In the genomic region with DNA sequence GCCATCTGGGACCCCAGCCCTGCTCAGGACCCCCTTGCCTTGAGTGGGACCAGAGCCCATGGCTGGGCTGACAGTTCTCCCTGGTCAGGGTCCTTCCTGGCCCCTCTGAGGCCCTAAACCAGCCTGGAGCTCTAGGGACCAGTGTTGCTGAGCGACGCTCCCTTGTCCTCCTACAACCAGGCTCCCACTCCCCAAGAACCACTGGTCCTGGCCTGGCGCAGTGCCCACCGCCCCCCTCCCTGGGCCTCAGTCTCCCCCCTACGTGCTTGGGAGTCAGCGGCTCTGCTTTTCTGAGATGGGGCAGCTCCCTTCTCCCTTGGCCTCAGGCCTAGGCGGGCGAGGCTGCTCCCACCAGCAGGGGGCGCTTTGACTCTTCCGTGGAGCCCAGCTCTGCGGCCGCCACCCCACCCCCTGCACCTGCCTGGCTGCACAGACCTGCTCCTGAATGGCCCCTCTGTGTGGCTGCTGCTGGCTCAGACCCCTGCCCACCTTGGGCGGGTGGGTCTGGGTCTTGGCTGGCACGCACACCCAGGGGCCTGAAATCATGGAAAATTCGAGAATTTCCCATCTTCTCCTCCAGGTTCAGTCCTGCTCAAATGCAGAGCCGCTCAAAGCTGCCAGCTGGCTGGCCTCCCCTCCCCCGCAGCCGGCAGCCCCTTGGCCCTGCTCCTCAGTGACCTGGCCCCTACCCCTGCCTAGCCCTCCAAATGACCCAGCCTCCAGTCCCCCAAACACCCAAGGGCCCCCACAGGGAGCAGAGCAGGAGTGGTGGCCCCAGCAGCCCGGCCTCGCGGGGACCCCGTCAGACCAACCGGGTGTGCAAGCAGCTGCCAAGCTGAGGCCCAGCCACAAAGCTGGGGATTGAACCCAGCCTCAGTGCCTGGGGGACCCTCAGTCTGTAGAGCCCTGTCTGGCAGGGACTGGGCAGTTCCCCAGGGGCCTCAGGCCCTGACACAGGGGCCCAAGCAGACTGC, we compare ENCODE assay signal across 8 cellular contexts. TPM values are rescaled to one million over a fixed set of nuclear protein-coding genes. Genes with fewer than 3 reads are reported as not detected.
DNase-seq lines count a peak whose midpoint lies in the region; ATAC-seq and TF ChIP-seq lines count a peak whose summit lies in the region.

No MANE protein-coding gene starts in this region.

- H3K9me3 ChIP-seq in Loucy (ENCODE audit: insufficient read depth, low read depth, low read length) (no peaks in the 10 kb centered on the region), adrenal gland (replicated peaks in 1 of 3) (no peaks in the 10 kb centered on the region), sigmoid colon (no peaks in the 10 kb centered on the region)

- TF ChIP-seq CTCF in Loucy (conservative IDR thresholded peaks at IDR 0.05; ENCODE audit: low read length), result peak; percentile 81
- TF ChIP-seq CTCF in adrenal gland (IDR thresholded peaks at IDR 0.05), result peak; percentile 81 to 93 (median 86)
- TF ChIP-seq CTCF in sigmoid colon (IDR thresholded peaks at IDR 0.05), result peak; percentile 65 to 86 (median 74)

- H3K27ac ChIP-seq in adrenal gland, result peak overlapping the region in 3 of 5 donors; percentile 26 to 97 (median 76)
- H3K27ac ChIP-seq in sigmoid colon, result peak overlapping the region; percentile 65 to 78 (median 68)

- ATAC-seq in left ventricle myocardium superior (peak; percentile 74), GM21515 (IDR thresholded peaks at IDR 0.05; ENCODE audit: unreplicated experiment) (no peak)

- H3K36me3 ChIP-seq in Loucy (ENCODE audit: insufficient read depth, low read length) (peaks cover 31% of the 10 kb centered on the region; the same call in 1 of the 2 replicates), adrenal gland (replicated peaks in 1 of 2) (peaks cover 0 to 49% of the 10 kb centered on the region in 2 donors), sigmoid colon (peaks cover 0 to 6% (median 0%) of the 10 kb centered on the region in 4 donors)

- peak overlapping the region; percentile 3 for H3K9ac ChIP-seq in Loucy (ENCODE audit: low read depth, low read length, poor library complexity, severe bottlenecking)

- H4K20me1 ChIP-seq in Loucy (ENCODE audit: insufficient read depth, low read length, poor library complexity, severe bottlenecking), result no peaks in the 10 kb centered on the region

- intact Hi-C loops in adrenal gland (cut with DNase I), result loop anchor here (5.0 kb wide), 2 partner anchors 35 to 270 kb away; a partner anchor contains a TSS
- intact Hi-C loops in left ventricle myocardium superior (cut with micrococcal nuclease), result no loop called here
- intact Hi-C loops in sigmoid colon (cut with DNase I), result loop anchor here (1.0 to 5.0 kb wide), 3 partner anchors 45 to 269 kb away; a partner anchor contains a TSS

- H3K79me2 ChIP-seq in Loucy (ENCODE audit: insufficient read depth, low read length), result peaks cover 2% of the 10 kb centered on the region; the same call in 1 of the 2 replicates

- no peak for TF ChIP-seq POLR2A in adrenal gland (IDR thresholded peaks at IDR 0.05)
- TF ChIP-seq POLR2A in sigmoid colon (IDR thresholded peaks at IDR 0.05), result no peak

- H3K27me3 ChIP-seq in Loucy (ENCODE audit: insufficient read depth, low read length, poor library complexity, severe bottlenecking) (no peaks in the 10 kb centered on the region), adrenal gland (no peaks in the 10 kb centered on the region), sigmoid colon (no peaks in the 10 kb centered on the region)

- no peak overlapping the region for H3K4me2 ChIP-seq in Loucy (ENCODE audit: low read depth, low read length, poor library complexity, severe bottlenecking)

- no peak for TF ChIP-seq EP300 in sigmoid colon (IDR thresholded peaks at IDR 0.05)

- no peak overlapping the region for H2AFZ ChIP-seq in Loucy (ENCODE audit: low read length)

- no peaks in the 10 kb centered on the region for H3F3A ChIP-seq in Loucy (ENCODE audit: low read depth)

- H3K4me1 ChIP-seq in Loucy (ENCODE audit: insufficient read depth, low read length, poor library complexity, severe bottlenecking), result peaks cover 11% of the 10 kb centered on the region
- H3K4me1 ChIP-seq in adrenal gland (replicated peaks in 1 of 2), result peaks cover 0 to 26% of the 10 kb centered on the region in 2 donors
- peaks cover 0 to 32% (median 28%) of the 10 kb centered on the region in 4 donors for H3K4me1 ChIP-seq in sigmoid colon

- no peaks in the 10 kb centered on the region for H3K9me2 ChIP-seq in Loucy (replicated peaks; ENCODE audit: low read depth, low read length)

- no peak overlapping the region for H3K4me3 ChIP-seq in Loucy (ENCODE audit: low read length, poor library complexity, severe bottlenecking)
- no peak overlapping the region for H3K4me3 ChIP-seq in adrenal gland
- H3K4me3 ChIP-seq in sigmoid colon, result no peak overlapping the region

- 18 to 39% (median 34%) methylated on average over 9 to 23 of the region's 23 CpGs for WGBS in adrenal gland, 4 donors
- WGBS in sigmoid colon, 2 donors, result 33 to 40% methylated on average over 23 of the region's 23 CpGs

- DNase-seq in SIG-M5 treated with dmso at 0.1 percent for 504 hours (lab: John Stamatoyannopoulos, UW; ENCODE audit: unreplicated experiment) (peak; percentile 31), SIG-M5 (lab: John Stamatoyannopoulos, UW) (no peak), T-helper 1 cell (peak; percentile 54 to 76 (median 70)), adrenal gland (peak; percentile 73 to 88 (median 82)), left ventricle myocardium superior (peak; percentile 92), sigmoid colon (peak; percentile 91)

RNA-seq across cellular contexts. Expression of a gene that starts 9.1 kb away (rescaled TPM):
- under 1 TPM in 4 of 8 donors, not detected in 4; 0.07 to 0.30 (median 0.15) TPM for total RNA-seq in adrenal gland
- 1 to 10 TPM in 2 of 3 donors, not detected in 1; 1.1 to 2.3 TPM for polyA plus RNA-seq in adrenal gland
- 4.4 TPM for total RNA-seq in left ventricle myocardium superior
- total RNA-seq in sigmoid colon, result not detected
- under 1 TPM in 1 of 3 donors, not detected in 2; 0.13 TPM for polyA plus RNA-seq in sigmoid colon

RNA-seq across cellular contexts. Expression of a gene that starts 29.7 kb away (rescaled TPM):
- 100 to 1,000 TPM; 158 to 323 (median 250) TPM for total RNA-seq in adrenal gland
- polyA plus RNA-seq in adrenal gland, result 1,000 to 10,000 TPM in 1 of 3 donors, 100 to 1,000 TPM in 2; 319 to 1,341 (median 324) TPM
- 22.9 TPM for total RNA-seq in left ventricle myocardium superior
- 10 to 100 TPM in 2 of 4 donors, 1 to 10 TPM in 2; 8.7 to 32.7 (median 12.4) TPM for total RNA-seq in sigmoid colon
- 10 to 100 TPM; 46.0 to 80.2 (median 55.9) TPM for polyA plus RNA-seq in sigmoid colon

RNA-seq across cellular contexts. Expression of a gene that starts 37.0 kb away (rescaled TPM):
- total RNA-seq in adrenal gland, result 1 to 10 TPM in 4 of 8 donors, under 1 TPM in 3, not detected in 1; 0.81 to 8.7 (median 3.4) TPM
- polyA plus RNA-seq in adrenal gland, result 10 to 100 TPM in 1 of 3 donors, 1 to 10 TPM in 2; 1.0 to 10.6 (median 5.8) TPM
- 46.1 TPM for total RNA-seq in left ventricle myocardium superior
- 10 to 100 TPM in 1 of 4 donors, 1 to 10 TPM in 2, not detected in 1; 4.3 to 17.2 (median 4.4) TPM for total RNA-seq in sigmoid colon
- 1 to 10 TPM; 1.2 to 8.4 (median 2.3) TPM for polyA plus RNA-seq in sigmoid colon

RNA-seq across cellular contexts. Expression of a gene that starts 43.8 kb away (rescaled TPM):
- total RNA-seq in adrenal gland (1 to 10 TPM in 3 of 8 donors, under 1 TPM in 2, not detected in 3; 0.55 to 4.2 (median 1.4) TPM), left ventricle myocardium superior (not detected), sigmoid colon (not detected)
- polyA plus RNA-seq in adrenal gland (10 to 100 TPM in 2 of 3 donors, 1 to 10 TPM in 1; 1.9 to 21.8 (median 12.0) TPM), sigmoid colon (1 to 10 TPM in 2 of 3 donors, not detected in 1; 1.7 to 2.4 TPM)

RNA-seq across cellular contexts. Expression of a gene that starts 47.8 kb away (rescaled TPM):
- total RNA-seq in adrenal gland (1 to 10 TPM in 1 of 8 donors, under 1 TPM in 1, not detected in 6; 0.61 to 1.2 TPM), left ventricle myocardium superior (not detected), sigmoid colon (not detected)
- polyA plus RNA-seq in adrenal gland (1 to 10 TPM in 1 of 3 donors, under 1 TPM in 1, not detected in 1; 0.91 to 3.1 TPM), sigmoid colon (1 to 10 TPM in 2 of 3 donors, not detected in 1; 1.8 to 5.4 TPM)
